In genomic region chr20:14401479-14402138, GRCh38 we compare ENCODE assay signal across 18 cellular contexts.
DNase-seq lines count a peak whose midpoint lies in the region; ATAC-seq and TF ChIP-seq lines count a peak whose summit lies in the region.
"Had no signal": no experiment of that assay in that cellular context is flagged by ENCODE, and none has a peak within 500 bp of the region (broad histone marks: within the 10 kb centered on the region; RNA-seq: fewer than 3 reads in every experiment).

No MANE protein-coding gene starts in this region.

- no peak overlapping the region for H3K4me3 ChIP-seq in colonic mucosa
- H3K4me3 ChIP-seq: cardiac muscle cell, sigmoid colon, tibial nerve had no signal

- H3K27me3 Mint-ChIP-seq in stimulated activated naive CD8-positive, alpha-beta T cell treated with anti-CD3 and anti-CD28 coated beads, Interleukin-15, amount 100 ng/mL, for 72 hours: no peaks in the 10 kb centered on the region
- H3K27me3 Mint-ChIP-seq: activated CD4-positive, alpha-beta T cell treated with anti-CD3 and anti-CD28 coated beads, Interleukin-2, amount 10 ng/mL, durations not matched to agents 24 days and 14 days; activated naive CD8-positive, alpha-beta T cell treated with anti-CD3 and anti-CD28 coated beads, Interleukin-2, amount 50 U/mL, for 24 hours had no signal

- H3K27me3 ChIP-seq in colonic mucosa: no peaks in the 10 kb centered on the region
- H3K27me3 ChIP-seq: cardiac muscle cell, sigmoid colon, tibial nerve had no signal

- no peak overlapping the region for H3K9ac ChIP-seq in colonic mucosa (ENCODE audit: low read depth in 2 of 2, low read length in 2 of 2)

- H3K27ac ChIP-seq in colonic mucosa: no peak overlapping the region
- H3K27ac ChIP-seq: cardiac muscle cell, sigmoid colon had no signal

- no peak for TF ChIP-seq CTCF in colonic mucosa (IDR thresholded peaks at IDR 0.05)

- H3K4me1 ChIP-seq in colonic mucosa: no peaks in the 10 kb centered on the region

- H3K4me3 Mint-ChIP-seq in stimulated activated naive CD8-positive, alpha-beta T cell treated with anti-CD3 and anti-CD28 coated beads, Interleukin-15, amount 100 ng/mL, for 72 hours: no peak overlapping the region
- H3K4me3 Mint-ChIP-seq: activated CD4-positive, alpha-beta T cell treated with anti-CD3 and anti-CD28 coated beads, Interleukin-2, amount 10 ng/mL, durations not matched to agents 24 days and 14 days; activated naive CD8-positive, alpha-beta T cell treated with anti-CD3 and anti-CD28 coated beads, Interleukin-2, amount 50 U/mL, for 24 hours; neural crest cell had no signal

- DNase-seq in D341Med (ENCODE audit: low spot score) (peak; percentile 30), NCI-H146 (lab: John Stamatoyannopoulos, UW) (peak; percentile 76), NCI-H524 (lab: John Stamatoyannopoulos, UW) (peak; percentile 79 to 88), colonic mucosa (peak; percentile 19), nucleus accumbens (lab: John Stamatoyannopoulos, UW) (no peak)
- no peak for DNase-seq in activated CD4-positive, alpha-beta T cell treated with anti-CD3 and anti-CD28 coated beads for 4 hours
- no peak for DNase-seq in stimulated activated naive CD8-positive, alpha-beta T cell treated with anti-CD3 and anti-CD28 coated beads, Interleukin-15, amount 100 ng/mL, for 72 hours
- DNase-seq: activated CD4-positive, alpha-beta T cell treated with anti-CD3 and anti-CD28 coated beads, Interleukin-2, amount 10 ng/mL, durations not matched to agents 24 days and 14 days; activated naive CD8-positive, alpha-beta T cell treated with anti-CD3 and anti-CD28 coated beads, Interleukin-2, amount 50 U/mL, for 24 hours; activated T-cell treated with anti-CD3 and anti-CD28 coated beads, Interleukin-2, amount 50 U/mL, for 1 hour; mammary epithelial cell; sigmoid colon; T1000 had no signal

- ATAC-seq in HG03139 (IDR thresholded peaks at IDR 0.05; ENCODE audit: unreplicated experiment): no peak
- no peak for ATAC-seq in stimulated activated naive CD8-positive, alpha-beta T cell treated with anti-CD3 and anti-CD28 coated beads, Interleukin-15, amount 100 ng/mL, for 72 hours
- ATAC-seq: activated naive CD8-positive, alpha-beta T cell treated with anti-CD3 and anti-CD28 coated beads, Interleukin-2, amount 50 U/mL, for 24 hours; Right ventricle myocardium inferior had no signal

- no peak overlapping the region for H3K27ac Mint-ChIP-seq in stimulated activated naive CD8-positive, alpha-beta T cell treated with anti-CD3 and anti-CD28 coated beads, Interleukin-15, amount 100 ng/mL, for 72 hours
- H3K27ac Mint-ChIP-seq: activated CD4-positive, alpha-beta T cell treated with anti-CD3 and anti-CD28 coated beads, Interleukin-2, amount 10 ng/mL, durations not matched to agents 24 days and 14 days; activated naive CD8-positive, alpha-beta T cell treated with anti-CD3 and anti-CD28 coated beads, Interleukin-2, amount 50 U/mL, for 24 hours had no signal

- H3K9me3 ChIP-seq in colonic mucosa: no peaks in the 10 kb centered on the region
- H3K9me3 ChIP-seq: sigmoid colon, tibial nerve had no signal

- no peaks in the 10 kb centered on the region for H3K4me1 Mint-ChIP-seq in stimulated activated naive CD8-positive, alpha-beta T cell treated with anti-CD3 and anti-CD28 coated beads, Interleukin-15, amount 100 ng/mL, for 72 hours
- H3K4me1 Mint-ChIP-seq: activated CD4-positive, alpha-beta T cell treated with anti-CD3 and anti-CD28 coated beads, Interleukin-2, amount 10 ng/mL, durations not matched to agents 24 days and 14 days; activated naive CD8-positive, alpha-beta T cell treated with anti-CD3 and anti-CD28 coated beads, Interleukin-2, amount 50 U/mL, for 24 hours had no signal

- no peaks in the 10 kb centered on the region for H3K36me3 ChIP-seq in colonic mucosa
- H3K36me3 ChIP-seq: cardiac muscle cell, sigmoid colon, tibial nerve had no signal

- H3K9me3 Mint-ChIP-seq in stimulated activated naive CD8-positive, alpha-beta T cell treated with anti-CD3 and anti-CD28 coated beads, Interleukin-15, amount 100 ng/mL, for 72 hours: peaks cover 0 to 9% of the 10 kb centered on the region in 2 donors
- H3K9me3 Mint-ChIP-seq: activated CD4-positive, alpha-beta T cell treated with anti-CD3 and anti-CD28 coated beads, Interleukin-2, amount 10 ng/mL, durations not matched to agents 24 days and 14 days; neural crest cell had no signal

- intact Hi-C loops in colonic mucosa (cut with DNase I): no loop called here

Comparison
In these comparisons a context has a peak if more than half of its experiments do, and no peak if none do; other contexts are left out.
1. DNase-seq: peak in D341Med (single experiment), NCI-H146 (single experiment), NCI-H524 (2 of 2) and colonic mucosa (single experiment); none in activated CD4-positive, alpha-beta T cell treated with anti-CD3 and anti-CD28 coated beads for 4 hours (0 of 2), stimulated activated naive CD8-positive, alpha-beta T cell treated with anti-CD3 and anti-CD28 coated beads, Interleukin-15, amount 100 ng/mL, for 72 hours (0 of 2) and nucleus accumbens (0 of 56).